Comparison of ENCODE assay signal across 1 cellular context in genomic region chr19:36013280-36014028, GRCh38.
TF ChIP-seq lines count a peak whose summit lies in the region.

No MANE protein-coding gene starts in this region.

TF ChIP-seq in GM12878, 131 proteins besides CTCF, POLR2A, EP300 and RAD21:
- TF ChIP-seq POU2F2 (IDR thresholded peaks at IDR 0.05; ENCODE audit: borderline replicate concordance, low read depth, low read length) (no peak), IKZF2 (IDR thresholded peaks at IDR 0.05) (no peak), NKRF (conservative IDR thresholded peaks at IDR 0.05) (peak; percentile 22; the same call in 1 of the 2 replicates), NFYA (IDR thresholded peaks at IDR 0.05; ENCODE audit: borderline replicate concordance, low read depth, low read length) (no peak), SIN3A (IDR thresholded peaks at IDR 0.05; ENCODE audit: low read depth, low read length) (0 out of 2 replicates have a peak, but pooled peaks have one; percentile 0), POLR2AphosphoS5 (IDR thresholded peaks at IDR 0.05; ENCODE audit: low read length) (0 out of 2 replicates have a peak, but pooled peaks have one; percentile 2)
- TF ChIP-seq, protein P1, sequence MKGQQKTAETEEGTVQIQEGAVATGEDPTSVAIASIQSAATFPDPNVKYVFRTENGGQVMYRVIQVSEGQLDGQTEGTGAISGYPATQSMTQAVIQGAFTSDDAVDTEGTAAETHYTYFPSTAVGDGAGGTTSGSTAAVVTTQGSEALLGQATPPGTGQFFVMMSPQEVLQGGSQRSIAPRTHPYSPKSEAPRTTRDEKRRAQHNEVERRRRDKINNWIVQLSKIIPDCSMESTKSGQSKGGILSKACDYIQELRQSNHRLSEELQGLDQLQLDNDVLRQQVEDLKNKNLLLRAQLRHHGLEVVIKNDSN (IDR thresholded peaks at IDR 0.05; ENCODE audit: borderline replicate concordance, extremely low read length, insufficient read depth, low read depth, low read length), result no peak
